26 cellular contexts compared by ENCODE assay signal in genomic region chr2:6923319-6923718, GRCh38. TPM values are rescaled to one million over a fixed set of nuclear protein-coding genes. Genes with fewer than 3 reads are reported as not detected.
A peak's percentile ranks its signal among the peaks of the same experiment; 100 is the strongest.
DNase-seq lines count a peak whose midpoint lies in the region; ATAC-seq and TF ChIP-seq lines count a peak whose summit lies in the region.
"Had no signal": no experiment of that assay in that cellular context is flagged by ENCODE, and none has a peak within 500 bp of the region (broad histone marks: within the 10 kb centered on the region; RNA-seq: fewer than 3 reads in every experiment).

No MANE protein-coding gene starts in this region.

- DNase-seq in activated CD4-positive, alpha-beta T cell treated with anti-CD3 and anti-CD28 coated beads, Interleukin-2, amount 10 ng/mL, durations not matched to agents 24 days and 14 days, result peak; percentile 33
- no peak for DNase-seq in activated CD4-positive, alpha-beta T cell treated with anti-CD3 and anti-CD28 coated beads, Interleukin-2, amount 50 U/mL, for 4 hours
- DNase-seq in NCI-H446 (lab: John Stamatoyannopoulos, UW) (peak; percentile 88 to 92), endothelial cell (ENCODE audit: low spot score) (no peak), pons (ENCODE audit: low spot score) (peak; percentile 76), Calu3 (no peak)
- DNase-seq in CD8-positive, alpha-beta T cell, result no peak
- DNase-seq: activated CD8-positive, alpha-beta memory T cell treated with anti-CD3 and anti-CD28 coated beads, Interleukin-2, amount 10 ng/mL, durations not matched to agents 7 days and 5 days; activated naive CD4-positive, alpha-beta T cell treated with anti-CD3 and anti-CD28 coated beads, Interleukin-2, amount 50 U/mL, for 16 hours; DMS79; effector CD8-positive, alpha-beta T cell; erythroblast; foreskin fibroblast; H7; KG1; mesendoderm; MM.1S; naive B cell; NCI-H1417 treated with DMSO at 0.1 percent for 48 hours; NCI-H524; NK-92 treated with Interleukin-12 subunit alpha and Interleukin-12 subunit beta, amount 100 ng/mL, for 24 hours; SHP77 treated with DMSO at 0.1 percent for 48 hours; upper lobe of right lung had no signal

- peaks cover 7% of the 10 kb centered on the region for H3K9me3 Mint-ChIP-seq in activated CD4-positive, alpha-beta T cell treated with anti-CD3 and anti-CD28 coated beads, Interleukin-2, amount 10 ng/mL, durations not matched to agents 24 days and 14 days
- H3K9me3 Mint-ChIP-seq in endothelial cell (ENCODE audit: unreplicated experiment) (no peaks in the 10 kb centered on the region), Calu3 (ENCODE audit: low read depth, unreplicated experiment) (no peaks in the 10 kb centered on the region)
- H3K9me3 Mint-ChIP-seq in CD8-positive, alpha-beta T cell, result no peaks in the 10 kb centered on the region

- no TSS peak for BruUV-seq in Calu3 (replicated peaks; lab: Mats Ljungman, UMichigan)

- H3K36me3 ChIP-seq in CD8-positive, alpha-beta T cell (ENCODE audit: insufficient read depth, low read length), result no peaks in the 10 kb centered on the region
- H3K36me3 ChIP-seq: ascending aorta, upper lobe of right lung had no signal

- no peak overlapping the region for H3K4me3 ChIP-seq in CD8-positive, alpha-beta T cell (ENCODE audit: low read depth, low read length)
- H3K4me3 ChIP-seq: ascending aorta, upper lobe of right lung had no signal

- intact Hi-C loops in activated CD4-positive, alpha-beta T cell treated with anti-CD3 and anti-CD28 coated beads, Interleukin-2, amount 10 ng/mL, durations not matched to agents 24 days and 14 days (cut with micrococcal nuclease), result no loop called here
- intact Hi-C loops in CD8-positive, alpha-beta T cell (cut with DNase I, micrococcal nuclease), result no loop called here
- intact Hi-C loops in Calu3 (cut with micrococcal nuclease; ENCODE audit: unreplicated experiment), result loop anchor here (5.0 kb wide), 1 partner anchor 109 kb away; no protein-coding TSS in a partner anchor

- no peak overlapping the region for H3K27ac Mint-ChIP-seq in activated CD4-positive, alpha-beta T cell treated with anti-CD3 and anti-CD28 coated beads, Interleukin-2, amount 10 ng/mL, durations not matched to agents 24 days and 14 days
- H3K27ac Mint-ChIP-seq in endothelial cell (ENCODE audit: unreplicated experiment) (no peak overlapping the region), Calu3 (ENCODE audit: unreplicated experiment) (no peak overlapping the region)
- H3K27ac Mint-ChIP-seq in CD8-positive, alpha-beta T cell, result no peak overlapping the region
- H3K27ac Mint-ChIP-seq: activated CD8-positive, alpha-beta memory T cell treated with anti-CD3 and anti-CD28 coated beads, Interleukin-2, amount 10 ng/mL, durations not matched to agents 7 days and 5 days; activated T-helper 1 cell treated with anti-CD3 and anti-CD28 coated beads, Interleukin-12 subunit alpha, Interleukin-12 subunit beta, Interleukin-2, Interleukin-4 antibody, amounts not matched to agents 30 ng/mL and 10 ng/mL and 1 ng/mL, durations not matched to agents 14 hours and 24 hours and 36 hours had no signal

- no peaks in the 10 kb centered on the region for H3K27me3 ChIP-seq in CD8-positive, alpha-beta T cell (ENCODE audit: insufficient read depth, low read length)
- H3K27me3 ChIP-seq: ascending aorta, upper lobe of right lung had no signal

- no peak overlapping the region for H3K27ac ChIP-seq in CD8-positive, alpha-beta T cell (ENCODE audit: low read depth, low read length)
- H3K27ac ChIP-seq: ascending aorta, upper lobe of right lung had no signal

- no peak overlapping the region for H3K4me3 Mint-ChIP-seq in activated CD4-positive, alpha-beta T cell treated with anti-CD3 and anti-CD28 coated beads, Interleukin-2, amount 10 ng/mL, durations not matched to agents 24 days and 14 days
- H3K4me3 Mint-ChIP-seq in endothelial cell (ENCODE audit: unreplicated experiment) (peak overlapping the region; percentile 56), Calu3 (ENCODE audit: low read depth, unreplicated experiment) (no peak overlapping the region)
- no peak overlapping the region for H3K4me3 Mint-ChIP-seq in CD8-positive, alpha-beta T cell
- H3K4me3 Mint-ChIP-seq: activated CD8-positive, alpha-beta memory T cell treated with anti-CD3 and anti-CD28 coated beads, Interleukin-2, amount 10 ng/mL, durations not matched to agents 7 days and 5 days; activated T-helper 1 cell treated with anti-CD3 and anti-CD28 coated beads, Interleukin-12 subunit alpha, Interleukin-12 subunit beta, Interleukin-2, Interleukin-4 antibody, amounts not matched to agents 30 ng/mL and 10 ng/mL and 1 ng/mL, durations not matched to agents 14 hours and 24 hours and 36 hours; naive B cell had no signal

- no peak for ATAC-seq in HG03342 (IDR thresholded peaks at IDR 0.05; ENCODE audit: unreplicated experiment)
- ATAC-seq in CD8-positive, alpha-beta T cell, result no peak
- ATAC-seq: activated CD8-positive, alpha-beta memory T cell treated with anti-CD3 and anti-CD28 coated beads, Interleukin-2, amount 10 ng/mL, durations not matched to agents 7 days and 5 days; upper lobe of right lung had no signal

- no peaks in the 10 kb centered on the region for H3K27me3 Mint-ChIP-seq in activated CD4-positive, alpha-beta T cell treated with anti-CD3 and anti-CD28 coated beads, Interleukin-2, amount 10 ng/mL, durations not matched to agents 24 days and 14 days
- H3K27me3 Mint-ChIP-seq in endothelial cell (ENCODE audit: unreplicated experiment) (peaks cover 20% of the 10 kb centered on the region), Calu3 (ENCODE audit: unreplicated experiment) (no peaks in the 10 kb centered on the region)
- no peaks in the 10 kb centered on the region for H3K27me3 Mint-ChIP-seq in CD8-positive, alpha-beta T cell (ENCODE audit: low read depth)
- H3K27me3 Mint-ChIP-seq: activated CD8-positive, alpha-beta memory T cell treated with anti-CD3 and anti-CD28 coated beads, Interleukin-2, amount 10 ng/mL, durations not matched to agents 7 days and 5 days had no signal

- TF ChIP-seq CTCF in endothelial cell (IDR thresholded peaks at IDR 0.05; ENCODE audit: unreplicated experiment) (no peak), Calu3 (IDR thresholded peaks at IDR 0.05; ENCODE audit: unreplicated experiment) (no peak)
- no peak for TF ChIP-seq CTCF in CD8-positive, alpha-beta T cell (IDR thresholded peaks at IDR 0.05)

- H3K36me3 Mint-ChIP-seq in activated CD4-positive, alpha-beta T cell treated with anti-CD3 and anti-CD28 coated beads, Interleukin-2, amount 10 ng/mL, durations not matched to agents 24 days and 14 days (ENCODE audit: low read depth), result peaks cover 48% of the 10 kb centered on the region
- H3K36me3 Mint-ChIP-seq in endothelial cell (ENCODE audit: low read depth, unreplicated experiment) (peaks cover 20% of the 10 kb centered on the region), Calu3 (ENCODE audit: insufficient read depth, unreplicated experiment) (peaks cover 15% of the 10 kb centered on the region)
- peaks cover 38% of the 10 kb centered on the region for H3K36me3 Mint-ChIP-seq in CD8-positive, alpha-beta T cell

- peaks cover 72% of the 10 kb centered on the region for H3K4me1 ChIP-seq in CD8-positive, alpha-beta T cell (ENCODE audit: insufficient read depth, low read length)
- H3K4me1 ChIP-seq: ascending aorta, upper lobe of right lung had no signal

- peaks cover 46% of the 10 kb centered on the region for H3K4me1 Mint-ChIP-seq in activated CD4-positive, alpha-beta T cell treated with anti-CD3 and anti-CD28 coated beads, Interleukin-2, amount 10 ng/mL, durations not matched to agents 24 days and 14 days
- peaks cover 62% of the 10 kb centered on the region for H3K4me1 Mint-ChIP-seq in endothelial cell (ENCODE audit: unreplicated experiment)
- H3K4me1 Mint-ChIP-seq in CD8-positive, alpha-beta T cell (ENCODE audit: low read depth), result peaks cover 89% of the 10 kb centered on the region
- peaks cover 47% of the 10 kb centered on the region for H3K4me1 Mint-ChIP-seq in Calu3 (ENCODE audit: low read depth, unreplicated experiment)

- POLR2A ChIA-PET in CD8-positive, alpha-beta T cell (lab: Charles Lee), result no interaction called here

- no peaks in the 10 kb centered on the region for H3K9me3 ChIP-seq in CD8-positive, alpha-beta T cell (ENCODE audit: low read length)
- H3K9me3 ChIP-seq: ascending aorta, upper lobe of right lung had no signal

- CTCF ChIA-PET in CD8-positive, alpha-beta T cell (lab: Charles Lee), result interaction anchor here (0.9 to 9.8 kb wide), 2 partner anchors 29 to 122 kb away, joined by 4 to 109 read pairs; no protein-coding TSS in a partner anchor
- CTCF ChIA-PET in Calu3 (lab: Charles Lee), result interaction anchor here (1.1 to 3.8 kb wide), 2 partner anchors 9 to 108 kb away, joined by 3 to 20 read pairs; no protein-coding TSS in a partner anchor

RNA-seq across cellular contexts. Expression of gene RNF144A, which starts 6.1 kb away (rescaled TPM):
- 22.1 and 23.0 TPM in 2 replicates for total RNA-seq in activated CD4-positive, alpha-beta T cell treated with anti-CD3 and anti-CD28 coated beads, Interleukin-2, amount 10 ng/mL, durations not matched to agents 24 days and 14 days
- total RNA-seq in endothelial cell (ENCODE audit: unreplicated experiment) (81.3 TPM), Calu3 (2022) (13.7 and 15.4 TPM in 2 replicates)
- total RNA-seq in CD8-positive, alpha-beta T cell, result 10 to 100 TPM; 25.8 to 28.8 TPM

RNA-seq across cellular contexts. Expression of gene RSAD2, which starts 45.7 kb away (rescaled TPM):
- total RNA-seq in activated CD4-positive, alpha-beta T cell treated with anti-CD3 and anti-CD28 coated beads, Interleukin-2, amount 10 ng/mL, durations not matched to agents 24 days and 14 days, result 2.0 and 2.4 TPM in 2 replicates
- 0.28 TPM for total RNA-seq in endothelial cell (ENCODE audit: unreplicated experiment)
- 1 to 10 TPM; 1.8 to 2.1 TPM for total RNA-seq in CD8-positive, alpha-beta T cell
- total RNA-seq in Calu3 (2022), result 37.2 and 137 TPM in 2 replicates
- total RNA-seq: H7 had no signal

RNA-seq across cellular contexts. Expression of gene CMPK2, which starts 57.6 kb away (rescaled TPM):
- total RNA-seq in activated CD4-positive, alpha-beta T cell treated with anti-CD3 and anti-CD28 coated beads, Interleukin-2, amount 10 ng/mL, durations not matched to agents 24 days and 14 days, result 6.4 and 6.9 TPM in 2 replicates
- total RNA-seq in endothelial cell (ENCODE audit: unreplicated experiment) (0.49 TPM), Calu3 (2022) (26.6 and 76.6 TPM in 2 replicates)
- total RNA-seq in CD8-positive, alpha-beta T cell, result 1 to 10 TPM; 3.0 to 4.0 TPM

Comparison
In these comparisons a context has a peak if more than half of its experiments do, and no peak if none do; other contexts are left out.
1. DNase-seq: peak in activated CD4-positive, alpha-beta T cell treated with anti-CD3 and anti-CD28 coated beads, Interleukin-2, amount 10 ng/mL, durations not matched to agents 24 days and 14 days (single experiment), NCI-H446 (2 of 2) and pons (single experiment); none in activated CD4-positive, alpha-beta T cell treated with anti-CD3 and anti-CD28 coated beads, Interleukin-2, amount 50 U/mL, for 4 hours (0 of 2), endothelial cell (single experiment), CD8-positive, alpha-beta T cell (0 of 7) and Calu3 (single experiment).
2. RNA of gene RSAD2, which starts 45.7 kb away (total RNA-seq): 37.2 to 137 TPM in Calu3; 1.8 to 2.1 TPM in CD8-positive, alpha-beta T cell, 2.0 to 2.4 TPM in activated CD4-positive, alpha-beta T cell treated with anti-CD3 and anti-CD28 coated beads, Interleukin-2, amount 10 ng/mL, durations not matched to agents 24 days and 14 days and 0.28 TPM in endothelial cell (single experiment); every median in the first group is over 10 times any median in the second.